Comparison of ENCODE assay signal across 9 cellular contexts in the genomic region with DNA sequence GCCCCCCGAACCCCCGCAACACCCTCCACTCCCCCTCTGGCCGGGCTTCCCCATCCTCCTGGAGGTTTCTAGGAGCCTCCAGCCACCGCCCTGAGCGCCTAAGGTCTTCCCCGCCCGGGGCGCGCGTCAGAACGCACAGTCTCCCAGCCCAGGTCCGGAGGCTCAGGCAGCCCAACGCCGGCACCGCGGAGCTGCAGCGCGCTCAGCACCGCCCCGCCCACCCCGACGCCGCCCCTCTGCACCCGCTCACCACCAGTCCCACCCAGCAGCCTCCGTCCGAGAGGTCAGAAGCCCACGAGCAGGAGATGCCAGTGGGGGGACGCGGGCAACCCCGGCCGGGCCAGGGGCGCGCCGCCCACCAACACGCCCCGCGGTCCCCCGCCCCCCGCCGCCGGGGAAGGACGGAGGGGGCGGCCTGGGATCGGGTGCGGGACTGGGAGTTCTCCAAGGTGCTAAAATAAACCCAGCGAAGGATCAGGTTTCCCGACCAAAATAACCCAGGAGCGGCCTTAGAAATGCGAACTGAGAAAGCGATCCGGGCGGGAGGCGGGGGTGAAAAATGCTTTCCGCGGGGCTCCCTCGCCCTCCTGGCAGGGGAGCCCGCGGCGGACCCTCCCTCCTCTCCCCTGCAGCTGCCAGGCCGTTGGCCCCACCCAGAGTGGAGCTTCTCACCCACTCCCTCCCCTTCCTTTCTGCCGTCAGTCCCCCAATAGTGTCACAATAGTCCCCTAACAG. TPM values are rescaled to one million over a fixed set of nuclear protein-coding genes. Genes with fewer than 3 reads are reported as not detected.
DNase-seq lines count a peak whose midpoint lies in the region; ATAC-seq and TF ChIP-seq lines count a peak whose summit lies in the region.
"Had no signal": no experiment of that assay in that cellular context is flagged by ENCODE, and none has a peak within 500 bp of the region (broad histone marks: within the 10 kb centered on the region; RNA-seq: fewer than 3 reads in every experiment).

No MANE protein-coding gene starts in this region.

- H3K4me3 ChIP-seq in fibroblast of lung (replicated peaks in 1 of 4; ENCODE audit: control extremely low read depth in 1 of 4, insufficient read depth in 1 of 4, low read depth in 3 of 4, low read length in 4 of 4) (peak overlapping the region in 1 of 4 experiments; percentile 17), thyroid gland (replicated peaks in 1 of 3) (no peak overlapping the region)

- H3K27me3 ChIP-seq in fibroblast of lung (ENCODE audit: control insufficient read depth, insufficient read depth, low read length): peaks cover 33% of the 10 kb centered on the region
- no peaks in the 10 kb centered on the region for H3K27me3 ChIP-seq in thyroid gland

- WGBS in thyroid gland, 2 donors: 3 to 7% methylated on average over 22 to 26 of the region's 61 CpGs

- intact Hi-C loops in thyroid gland (cut with DNase I): no loop called here

- ATAC-seq in GM19395 (IDR thresholded peaks at IDR 0.05; ENCODE audit: unreplicated experiment) (no peak), GM19035 (IDR thresholded peaks at IDR 0.05; ENCODE audit: unreplicated experiment) (no peak), GM18511 (IDR thresholded peaks at IDR 0.05; ENCODE audit: unreplicated experiment) (no peak)
- ATAC-seq: left colon had no signal

- H3K79me2 ChIP-seq in fibroblast of lung (ENCODE audit: control insufficient read depth, insufficient read depth, low read length): no peaks in the 10 kb centered on the region

- TF ChIP-seq CTCF in fibroblast of lung (conservative IDR thresholded peaks at IDR 0.05 in 1 of 2, IDR thresholded peaks at IDR 0.05 in 1 of 2; ENCODE audit: low read depth in 1 of 2, low read length in 2 of 2) (no peak), thyroid gland (IDR thresholded peaks at IDR 0.05) (no peak)

- no peaks in the 10 kb centered on the region for H3K36me3 ChIP-seq in fibroblast of lung (ENCODE audit: control insufficient read depth, insufficient read depth, low read length)
- no peaks in the 10 kb centered on the region for H3K36me3 ChIP-seq in thyroid gland

- no peaks in the 10 kb centered on the region for H4K20me1 ChIP-seq in fibroblast of lung (ENCODE audit: control insufficient read depth, extremely low read depth, insufficient read depth, low read length)

- no peak overlapping the region for H3K4me2 ChIP-seq in fibroblast of lung (ENCODE audit: extremely low read depth, insufficient read depth, low read length)

- H3K27ac ChIP-seq in fibroblast of lung (ENCODE audit: insufficient read depth, low read length) (no peak overlapping the region), thyroid gland (no peak overlapping the region)

- TF ChIP-seq POLR2A in thyroid gland (IDR thresholded peaks at IDR 0.05): no peak

- H2AFZ ChIP-seq in fibroblast of lung (ENCODE audit: low read length): no peak overlapping the region

- no peaks in the 10 kb centered on the region for H3K4me1 ChIP-seq in fibroblast of lung (ENCODE audit: control insufficient read depth, extremely low read depth, insufficient read depth, low read length)
- peaks cover 0 to 6% of the 10 kb centered on the region in 2 donors for H3K4me1 ChIP-seq in thyroid gland

- H3K9ac ChIP-seq in fibroblast of lung (ENCODE audit: insufficient read depth, low read length): no peak overlapping the region

- DNase-seq in D341Med (ENCODE audit: low spot score) (peak; percentile 62), fibroblast of lung (ENCODE audit: low read depth in 2 of 2) (peak; percentile 11 to 32), occipital lobe (lab: John Stamatoyannopoulos, UW) (peak; percentile 51), thyroid gland (no peak)
- DNase-seq: left colon had no signal

- no peaks in the 10 kb centered on the region for H3K9me3 ChIP-seq in fibroblast of lung (ENCODE audit: control insufficient read depth, insufficient read depth, low read depth, low read length)
- H3K9me3 ChIP-seq in thyroid gland: no peaks in the 10 kb centered on the region

TF ChIP-seq in PFSK-1, 5 proteins besides CTCF, POLR2A, EP300 and RAD21:
- TF ChIP-seq, protein P1, sequence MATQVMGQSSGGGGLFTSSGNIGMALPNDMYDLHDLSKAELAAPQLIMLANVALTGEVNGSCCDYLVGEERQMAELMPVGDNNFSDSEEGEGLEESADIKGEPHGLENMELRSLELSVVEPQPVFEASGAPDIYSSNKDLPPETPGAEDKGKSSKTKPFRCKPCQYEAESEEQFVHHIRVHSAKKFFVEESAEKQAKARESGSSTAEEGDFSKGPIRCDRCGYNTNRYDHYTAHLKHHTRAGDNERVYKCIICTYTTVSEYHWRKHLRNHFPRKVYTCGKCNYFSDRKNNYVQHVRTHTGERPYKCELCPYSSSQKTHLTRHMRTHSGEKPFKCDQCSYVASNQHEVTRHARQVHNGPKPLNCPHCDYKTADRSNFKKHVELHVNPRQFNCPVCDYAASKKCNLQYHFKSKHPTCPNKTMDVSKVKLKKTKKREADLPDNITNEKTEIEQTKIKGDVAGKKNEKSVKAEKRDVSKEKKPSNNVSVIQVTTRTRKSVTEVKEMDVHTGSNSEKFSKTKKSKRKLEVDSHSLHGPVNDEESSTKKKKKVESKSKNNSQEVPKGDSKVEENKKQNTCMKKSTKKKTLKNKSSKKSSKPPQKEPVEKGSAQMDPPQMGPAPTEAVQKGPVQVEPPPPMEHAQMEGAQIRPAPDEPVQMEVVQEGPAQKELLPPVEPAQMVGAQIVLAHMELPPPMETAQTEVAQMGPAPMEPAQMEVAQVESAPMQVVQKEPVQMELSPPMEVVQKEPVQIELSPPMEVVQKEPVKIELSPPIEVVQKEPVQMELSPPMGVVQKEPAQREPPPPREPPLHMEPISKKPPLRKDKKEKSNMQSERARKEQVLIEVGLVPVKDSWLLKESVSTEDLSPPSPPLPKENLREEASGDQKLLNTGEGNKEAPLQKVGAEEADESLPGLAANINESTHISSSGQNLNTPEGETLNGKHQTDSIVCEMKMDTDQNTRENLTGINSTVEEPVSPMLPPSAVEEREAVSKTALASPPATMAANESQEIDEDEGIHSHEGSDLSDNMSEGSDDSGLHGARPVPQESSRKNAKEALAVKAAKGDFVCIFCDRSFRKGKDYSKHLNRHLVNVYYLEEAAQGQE (IDR thresholded peaks at IDR 0.05; ENCODE audit: insufficient read depth in 1 of 2, low read depth in 2 of 2, low read length in 2 of 2): peak; percentile 38 to 78; a peak in 3 of 4 replicates
- TF ChIP-seq POLR2AphosphoS5 (IDR thresholded peaks at IDR 0.05; ENCODE audit: low read depth, low read length): no peak

RNA-seq across cellular contexts. Expression of gene FAM78A, which starts 6.5 kb away (rescaled TPM):
- polyA plus RNA-seq in PFSK-1 (2012; ENCODE audit: insufficient read length, low read depth): 5.4 TPM
- total RNA-seq in fibroblast of lung (0.33 and 0.51 TPM in 2 replicates), occipital lobe (1.7 TPM), thyroid gland (1 to 10 TPM; 1.1 to 3.4 (median 1.6) TPM)
- polyA plus RNA-seq in fibroblast of lung: 0.26 and 0.40 TPM in 2 replicates
- 0.24 and 0.38 TPM in 2 replicates for polyA plus RNA-seq in fibroblast of lung (2012)
- polyA minus RNA-seq in fibroblast of lung (ENCODE audit: low replicate concordance): 0.11 and 0.59 TPM in 2 replicates

RNA-seq across cellular contexts. Expression of gene PLPP7, which starts 6.7 kb away (rescaled TPM):
- 2.6 TPM for polyA plus RNA-seq in PFSK-1 (2012; ENCODE audit: insufficient read length, low read depth)
- 8.2 and 9.4 TPM in 2 replicates for total RNA-seq in fibroblast of lung
- polyA plus RNA-seq in fibroblast of lung: 2.8 and 3.0 TPM in 2 replicates
- polyA plus RNA-seq in fibroblast of lung (2012): 4.9 and 5.3 TPM in 2 replicates
- 0.86 and 1.4 TPM in 2 replicates for polyA minus RNA-seq in fibroblast of lung (ENCODE audit: low replicate concordance)
- 5.5 TPM for total RNA-seq in occipital lobe
- 1 to 10 TPM; 1.1 to 2.9 (median 2.7) TPM for total RNA-seq in thyroid gland

Comparison
In these comparisons a context has a peak if more than half of its experiments do, and no peak if none do; other contexts are left out.
1. DNase-seq: peak in D341Med (single experiment), fibroblast of lung (2 of 2) and occipital lobe (single experiment); none in thyroid gland (0 of 2).